Comparison of ENCODE assay signal across 8 cellular contexts in the genomic region with DNA sequence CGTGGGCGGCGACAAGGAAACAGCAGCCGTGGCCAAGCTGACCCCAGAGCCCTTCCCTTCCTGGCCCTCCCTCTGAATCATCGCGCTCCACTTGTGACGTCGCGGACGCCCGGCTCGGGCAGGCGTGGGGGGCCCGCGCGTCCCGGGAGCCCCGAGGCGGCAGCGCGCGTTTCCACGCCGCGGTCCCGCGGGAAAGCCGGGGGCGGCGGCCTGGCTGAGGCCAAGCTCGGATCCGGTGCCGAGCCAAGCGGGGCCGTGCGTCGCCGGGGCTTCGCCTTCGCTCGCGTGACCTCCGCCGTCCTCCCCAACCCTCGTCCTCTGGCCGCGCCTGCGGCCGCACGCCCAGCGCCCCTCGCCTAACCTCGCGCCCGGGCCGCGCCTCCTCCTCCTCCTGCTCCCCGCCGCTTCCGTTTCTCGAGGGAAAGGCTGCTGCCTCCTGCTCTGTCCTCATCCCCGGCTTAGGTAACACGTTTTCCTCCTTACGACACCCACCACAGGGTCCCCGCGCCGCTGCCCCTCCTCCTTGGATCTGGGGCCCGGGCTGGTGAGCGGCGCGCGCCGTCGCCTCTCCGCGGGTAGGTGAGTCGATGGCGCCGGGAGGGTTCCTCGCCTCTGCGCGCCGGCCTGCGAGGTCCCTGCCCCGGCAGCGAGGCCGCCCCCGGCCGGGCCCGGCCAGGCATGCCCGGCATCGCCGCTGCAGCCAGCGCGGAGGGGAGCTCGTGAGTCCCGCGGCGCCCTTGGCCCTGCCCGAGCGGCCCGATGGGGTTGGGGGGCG. TPM values are rescaled to one million over a fixed set of nuclear protein-coding genes. Genes with fewer than 3 reads are reported as not detected.
DNase-seq lines count a peak whose midpoint lies in the region; ATAC-seq, FAIRE-seq and TF ChIP-seq lines count a peak whose summit lies in the region.

A gene with protein sequence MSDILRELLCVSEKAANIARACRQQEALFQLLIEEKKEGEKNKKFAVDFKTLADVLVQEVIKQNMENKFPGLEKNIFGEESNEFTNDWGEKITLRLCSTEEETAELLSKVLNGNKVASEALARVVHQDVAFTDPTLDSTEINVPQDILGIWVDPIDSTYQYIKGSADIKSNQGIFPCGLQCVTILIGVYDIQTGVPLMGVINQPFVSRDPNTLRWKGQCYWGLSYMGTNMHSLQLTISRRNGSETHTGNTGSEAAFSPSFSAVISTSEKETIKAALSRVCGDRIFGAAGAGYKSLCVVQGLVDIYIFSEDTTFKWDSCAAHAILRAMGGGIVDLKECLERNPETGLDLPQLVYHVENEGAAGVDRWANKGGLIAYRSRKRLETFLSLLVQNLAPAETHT (plus strand): TSS at position 90 of the 775 bp plus-strand sequence. CDS start 16,514 bp downstream, outside the sequence.

- ATAC-seq in GM21529 (IDR thresholded peaks at IDR 0.05; ENCODE audit: unreplicated experiment) (peak; percentile 55), left ventricle myocardium superior (peak; percentile 90)

- peaks cover 10% of the 10 kb centered on the region; the same call in 1 of the 2 replicates for H3K4me1 ChIP-seq in HUES6 (ENCODE audit: control insufficient read depth, insufficient read depth, low read length)
- peaks cover 3% of the 10 kb centered on the region for H3K4me1 ChIP-seq in astrocyte (ENCODE audit: insufficient read depth, low read length)
- H3K4me1 ChIP-seq in prostate gland (replicated peaks) = no peaks in the 10 kb centered on the region

- TF ChIP-seq CTCF in GM06990 (IDR thresholded peaks at IDR 0.05; ENCODE audit: insufficient read depth, low read length, poor library complexity, severe bottlenecking) = no peak
- no peak for TF ChIP-seq CTCF in astrocyte (IDR thresholded peaks at IDR 0.05; ENCODE audit: insufficient read depth, low read depth, low read length)
- no peak for TF ChIP-seq CTCF in prostate gland (IDR thresholded peaks at IDR 0.05)

- H3K27me3 ChIP-seq in GM06990 (replicated peaks; ENCODE audit: control insufficient read depth, insufficient read depth, low read length) (no peaks in the 10 kb centered on the region), HUES6 (ENCODE audit: control insufficient read depth, insufficient read depth, low read length) (peaks cover 9% of the 10 kb centered on the region), astrocyte (ENCODE audit: insufficient read depth, low read length) (no peaks in the 10 kb centered on the region), prostate gland (replicated peaks; ENCODE audit: insufficient read depth) (no peaks in the 10 kb centered on the region)

- H3K4me1 Mint-ChIP-seq in astrocyte (ENCODE audit: low read depth, unreplicated experiment) = peaks cover 4% of the 10 kb centered on the region

- H3K9me3 ChIP-seq in HUES6 (ENCODE audit: control insufficient read depth, insufficient read depth, low read depth, low read length) = no peaks in the 10 kb centered on the region
- H3K9me3 ChIP-seq in astrocyte (ENCODE audit: insufficient read depth, low read depth, low read length) = no peaks in the 10 kb centered on the region
- no peaks in the 10 kb centered on the region for H3K9me3 ChIP-seq in prostate gland

- H3K27ac ChIP-seq in HUES6 (ENCODE audit: low read depth, low read length) = no peak within 1 kb of the TSS
- H3K27ac ChIP-seq in astrocyte (ENCODE audit: low read depth, low read length) = peak within 1 kb of the TSS; percentile 65
- peak within 1 kb of the TSS; percentile 87 to 89 for H3K27ac ChIP-seq in prostate gland

- DNase-seq in GM06990 (ENCODE audit: extremely low read depth, insufficient read length) (peak; percentile 72), T follicular helper cell (ENCODE audit: low read depth) (peak; percentile 14), astrocyte (ENCODE audit: low read depth) (peak; percentile 45), left ventricle myocardium superior (peak; percentile 85), prostate gland (ENCODE audit: low spot score) (peak; percentile 25), NCI-H2107 (lab: John Stamatoyannopoulos, UW) (no peak)

- H3K4me3 ChIP-seq in GM06990 (replicated peaks; ENCODE audit: low read depth, low read length) (peak within 1 kb of the TSS; percentile 80), HUES6 (ENCODE audit: low read depth, low read length) (peak within 1 kb of the TSS; percentile 76), astrocyte (ENCODE audit: insufficient read depth, low read depth, low read length) (peak within 1 kb of the TSS; percentile 77), prostate gland (peak within 1 kb of the TSS; percentile 66 to 72)

- no peaks in the 10 kb centered on the region for H3K27me3 Mint-ChIP-seq in astrocyte (ENCODE audit: low read depth, unreplicated experiment)

- H3K36me3 ChIP-seq in GM06990 (ENCODE audit: control insufficient read depth, insufficient read depth, low read length) = no peaks in the 10 kb centered on the region
- H3K36me3 ChIP-seq in HUES6 (ENCODE audit: control insufficient read depth, insufficient read depth, low read length) = no peaks in the 10 kb centered on the region
- H3K36me3 ChIP-seq in astrocyte (ENCODE audit: insufficient read depth, low read length) = no peaks in the 10 kb centered on the region
- H3K36me3 ChIP-seq in prostate gland = no peaks in the 10 kb centered on the region

- no peaks in the 10 kb centered on the region for H3K9me3 Mint-ChIP-seq in astrocyte (ENCODE audit: unreplicated experiment)

- H3K36me3 Mint-ChIP-seq in astrocyte (ENCODE audit: low read depth, unreplicated experiment) = no peaks in the 10 kb centered on the region

- FAIRE-seq in astrocyte (lab: Jason Lieb, UNC) = no peak

- H3K27ac Mint-ChIP-seq in astrocyte (ENCODE audit: unreplicated experiment) = peak within 1 kb of the TSS; percentile 58

- peaks cover 18% of the 10 kb centered on the region for H3K79me2 ChIP-seq in astrocyte (ENCODE audit: insufficient read depth, low read length)

- peak within 1 kb of the TSS; percentile 79 for H3K9ac ChIP-seq in HUES6 (ENCODE audit: low read length)
- peak within 1 kb of the TSS; percentile 86 for H3K9ac ChIP-seq in astrocyte (ENCODE audit: low read length)

- intact Hi-C loops in left ventricle myocardium superior (cut with micrococcal nuclease) = no loop called here
- intact Hi-C loops in prostate gland (cut with DNase I) = loop anchor here (5.0 kb wide), 1 partner anchor 169 kb away; no protein-coding TSS in a partner anchor

- peak within 1 kb of the TSS; percentile 97 for H2AFZ ChIP-seq in astrocyte (ENCODE audit: low read depth, low read length)

- H3K4me2 ChIP-seq in astrocyte (ENCODE audit: low read length) = peak within 1 kb of the TSS; percentile 96

- peak within 1 kb of the TSS; percentile 89 for H3K4me3 Mint-ChIP-seq in astrocyte (ENCODE audit: unreplicated experiment)

- 1% methylated on average over 80 of the region's 103 CpGs for WGBS in prostate gland

- peak; percentile 79 for TF ChIP-seq POLR2A in prostate gland (IDR thresholded peaks at IDR 0.05)

- no peaks in the 10 kb centered on the region for H4K20me1 ChIP-seq in astrocyte (ENCODE audit: insufficient read depth, low read length)

RNA-seq across cellular contexts. Expression of the gene that starts here (rescaled TPM):
- 8.7 and 11.3 TPM in 2 replicates for total RNA-seq in astrocyte
- 15.8 TPM for total RNA-seq in left ventricle myocardium superior
- total RNA-seq in prostate gland = 10 to 100 TPM; 13.0 to 34.4 TPM
